Comparison of ENCODE assay signal across 16 cellular contexts in the genomic region with DNA sequence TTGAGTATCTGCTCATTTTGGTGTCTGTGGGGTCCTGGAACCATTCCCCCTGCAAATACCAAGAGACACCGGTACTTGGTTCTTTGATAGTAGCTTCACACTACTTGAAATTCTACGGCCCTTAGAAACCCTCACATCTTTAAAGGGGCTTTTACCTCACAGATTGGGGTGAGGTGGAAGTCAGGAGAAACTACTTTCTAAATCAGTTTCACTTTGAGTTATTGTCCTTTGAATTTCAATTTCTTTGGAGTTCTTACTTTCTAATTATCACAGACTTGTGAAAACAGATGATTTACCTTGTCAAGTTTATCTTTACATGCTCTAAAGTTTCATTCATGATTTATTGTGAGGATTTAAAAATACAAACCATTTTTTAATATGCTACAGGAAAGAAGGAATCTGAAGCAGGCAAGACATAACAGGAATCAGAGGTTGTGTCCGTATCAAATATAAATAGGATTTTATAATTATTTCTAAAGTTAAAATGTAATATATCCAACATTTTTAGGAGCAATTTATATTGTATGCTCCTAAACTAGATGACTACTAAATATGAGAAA.
DNase-seq lines count a peak whose midpoint lies in the region; ATAC-seq, FAIRE-seq and TF ChIP-seq lines count a peak whose summit lies in the region.
"Had no signal": no experiment of that assay in that cellular context is flagged by ENCODE, and none has a peak within 500 bp of the region (broad histone marks: within the 10 kb centered on the region; RNA-seq: fewer than 3 reads in every experiment).

No MANE protein-coding gene starts in this region.

- H3K36me3 ChIP-seq in keratinocyte (ENCODE audit: control insufficient read depth in 2 of 2, extremely low read depth in 1 of 2, insufficient read depth in 2 of 2, low read length in 2 of 2) = no peaks in the 10 kb centered on the region
- H3K36me3 ChIP-seq: esophagus muscularis mucosa, right lobe of liver, transverse colon had no signal

- H3K27me3 ChIP-seq in keratinocyte (ENCODE audit: control insufficient read depth, extremely low read depth, insufficient read depth, low read length) = no peaks in the 10 kb centered on the region
- H3K27me3 ChIP-seq: esophagus muscularis mucosa, right lobe of liver, transverse colon had no signal

- no peak for TF ChIP-seq CTCF in keratinocyte (optimal IDR thresholded peaks at IDR 0.05 in 1 of 3, IDR thresholded peaks at IDR 0.05 in 1 of 3, conservative IDR thresholded peaks at IDR 0.05 in 1 of 3; ENCODE audit: extremely low read depth in 1 of 3, insufficient read depth in 2 of 3, low read length in 3 of 3)

- ATAC-seq in GM18868 (IDR thresholded peaks at IDR 0.05; ENCODE audit: unreplicated experiment) = peak; percentile 60
- peak; percentile 13; the same call in 1 of the 3 replicates for ATAC-seq in SK-N-SH treated with all-trans-retinoic acid at 6 μM for 48 hours
- no peak for ATAC-seq in GM19452 (IDR thresholded peaks at IDR 0.05; ENCODE audit: unreplicated experiment)
- ATAC-seq: right lobe of liver; stimulated activated effector memory CD8-positive, alpha-beta T cell treated with anti-CD3 and anti-CD28 coated beads, Interleukin-12 subunit alpha, Interleukin-12 subunit beta, amount 100 ng/mL, for 72 hours had no signal

- FAIRE-seq in A204.1 (lab: Jason Lieb, UNC) = peak; percentile 21
- FAIRE-seq in keratinocyte (lab: Jason Lieb, UNC) = no peak

- dilution Hi-C loops in keratinocyte (cut with MboI; ENCODE audit: extremely low pct_ligation_motif_present, low sequenced_read_pairs) = no loop called here

- no peaks in the 10 kb centered on the region for H3K9me1 ChIP-seq in keratinocyte (ENCODE audit: control insufficient read depth, extremely low read depth, insufficient read depth, low read length)

- H3K4me3 ChIP-seq in keratinocyte (ENCODE audit: control insufficient read depth in 2 of 3, extremely low read depth in 1 of 3, insufficient read depth in 2 of 3, low read depth in 1 of 3, low read length in 3 of 3) = no peak overlapping the region
- H3K4me3 ChIP-seq: coronary artery, right lobe of liver, SK-N-MC, transverse colon had no signal

- H3K9ac ChIP-seq in keratinocyte (ENCODE audit: control insufficient read depth, extremely low read depth, insufficient read depth, low read length) = no peak overlapping the region

- no peaks in the 10 kb centered on the region for H3K9me3 ChIP-seq in keratinocyte (ENCODE audit: control insufficient read depth, low read depth, low read length)
- H3K9me3 ChIP-seq: esophagus muscularis mucosa, right lobe of liver, transverse colon had no signal

- peak overlapping the region; percentile 29 for H3K27ac ChIP-seq in keratinocyte (ENCODE audit: control insufficient read depth, insufficient read depth, low read length)
- H3K27ac ChIP-seq: coronary artery, esophagus muscularis mucosa, SK-N-MC, transverse colon had no signal

- peak overlapping the region; percentile 25 for H3K4me2 ChIP-seq in keratinocyte (ENCODE audit: control insufficient read depth, extremely low read depth, insufficient read depth, low read depth, low read length)

- DNase-seq in keratinocyte (ENCODE audit: low read depth, low spot score) (no peak), NCI-H1105 treated with DMSO at 0.1 percent for 48 hours (lab: John Stamatoyannopoulos, UW) (no peak), DMS153 treated with DMSO at 0.1 percent for 48 hours (lab: John Stamatoyannopoulos, UW; ENCODE audit: unreplicated experiment) (no peak)
- no peak for DNase-seq in activated CD4-positive, alpha-beta T cell treated with anti-CD3 and anti-CD28 coated beads, Interleukin-2, amount 50 U/mL, for 48 hours
- DNase-seq: anterior cingulate cortex, Calu3, right lobe of liver, transverse colon had no signal

- peaks cover 27% of the 10 kb centered on the region for H3K4me1 ChIP-seq in keratinocyte (ENCODE audit: control insufficient read depth, extremely low read depth, insufficient read depth, low read length)

- peaks cover 6% of the 10 kb centered on the region for H3K79me2 ChIP-seq in keratinocyte (ENCODE audit: control insufficient read depth, insufficient read depth, low read length)

- no peaks in the 10 kb centered on the region for H4K20me1 ChIP-seq in keratinocyte (ENCODE audit: control insufficient read depth, extremely low read depth, insufficient read depth, low read length)

- no peak overlapping the region for H2AFZ ChIP-seq in keratinocyte (ENCODE audit: control insufficient read depth, low read length)

TF ChIP-seq in SK-N-SH treated with all-trans-retinoic acid at 6 μM for 48 hours, 23 proteins besides CTCF, POLR2A, EP300 and RAD21:
- TF ChIP-seq TOX (CRISPR knock-in tag; IDR thresholded peaks at IDR 0.05; ENCODE audit: borderline replicate concordance) = peak; percentile 41; the same call in 1 of the 2 replicates
- no peak for TF ChIP-seq ARNTL (CRISPR knock-in tag; IDR thresholded peaks at IDR 0.05; ENCODE audit: borderline replicate concordance, low read depth)
